Comparison of ENCODE assay signal across 1 cellular context in the genomic region with DNA sequence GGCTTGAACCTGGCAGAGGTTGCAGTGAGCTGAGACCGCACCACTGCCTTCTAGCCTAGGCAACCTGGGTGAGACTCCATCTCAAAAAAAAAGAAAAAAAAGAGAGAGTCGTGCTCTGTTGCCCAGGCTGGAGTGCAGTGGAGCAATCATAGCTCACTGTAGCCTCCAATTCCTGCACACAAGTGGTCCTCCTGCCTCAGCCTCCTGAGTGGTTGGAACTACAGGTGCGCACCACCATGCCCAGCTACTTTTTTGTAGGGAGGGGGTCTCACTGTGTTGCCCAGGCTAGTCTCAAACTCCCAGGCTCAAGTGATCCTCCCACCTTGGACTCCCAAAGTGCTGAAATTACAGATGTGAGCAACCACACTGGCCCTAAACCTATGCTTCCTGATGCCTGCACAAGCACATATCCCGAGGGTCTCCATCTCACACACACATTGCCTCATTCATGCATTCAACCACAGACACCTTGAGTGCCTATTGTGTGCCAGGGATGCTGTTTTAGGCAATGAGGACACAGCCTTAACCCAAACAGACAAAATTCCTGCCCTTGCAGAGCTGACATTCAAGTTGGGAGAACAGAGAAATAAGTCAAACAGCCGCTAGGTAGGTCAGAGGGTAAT.
TF ChIP-seq lines count a peak whose summit lies in the region.

No MANE protein-coding gene starts in this region.

TF ChIP-seq in H1, 55 proteins besides CTCF, POLR2A, EP300 and RAD21:
- no peak for TF ChIP-seq CBX5 (IDR thresholded peaks at IDR 0.05; ENCODE audit: low read depth, low read length)
- no peak for TF ChIP-seq CTBP2 (IDR thresholded peaks at IDR 0.05; ENCODE audit: borderline replicate concordance, insufficient read depth, insufficient read length, low read length)
- no peak for TF ChIP-seq ASH2L (IDR thresholded peaks at IDR 0.05; ENCODE audit: low read length)
- no peak for TF ChIP-seq TAF1 (IDR thresholded peaks at IDR 0.05; ENCODE audit: low read depth, low read length)
- no peak for TF ChIP-seq SIN3A (conservative IDR thresholded peaks at IDR 0.05 in 1 of 2, IDR thresholded peaks at IDR 0.05 in 1 of 2; ENCODE audit: low read depth in 1 of 2, low read length in 2 of 2)
- TF ChIP-seq SIX5 (IDR thresholded peaks at IDR 0.05; ENCODE audit: low read depth, low read length): no peak
- TF ChIP-seq, protein P1, sequence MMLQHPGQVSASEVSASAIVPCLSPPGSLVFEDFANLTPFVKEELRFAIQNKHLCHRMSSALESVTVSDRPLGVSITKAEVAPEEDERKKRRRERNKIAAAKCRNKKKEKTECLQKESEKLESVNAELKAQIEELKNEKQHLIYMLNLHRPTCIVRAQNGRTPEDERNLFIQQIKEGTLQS (IDR thresholded peaks at IDR 0.05; ENCODE audit: insufficient read depth, low read depth, low read length): no peak
- TF ChIP-seq TCF12 (IDR thresholded peaks at IDR 0.05; ENCODE audit: low read depth, low read length): no peak
- TF ChIP-seq KDM4A (IDR thresholded peaks at IDR 0.05; ENCODE audit: low read depth, low read length, severe bottlenecking): no peak
- TF ChIP-seq RFX5 (IDR thresholded peaks at IDR 0.05; ENCODE audit: borderline replicate concordance, low read depth, low read length): no peak
- TF ChIP-seq EGR1 (IDR thresholded peaks at IDR 0.05; ENCODE audit: borderline replicate concordance, low read depth, low read length): no peak
- TF ChIP-seq FOSL1 (IDR thresholded peaks at IDR 0.05; ENCODE audit: insufficient read depth, low read depth, low read length): no peak
